In the genomic region with DNA sequence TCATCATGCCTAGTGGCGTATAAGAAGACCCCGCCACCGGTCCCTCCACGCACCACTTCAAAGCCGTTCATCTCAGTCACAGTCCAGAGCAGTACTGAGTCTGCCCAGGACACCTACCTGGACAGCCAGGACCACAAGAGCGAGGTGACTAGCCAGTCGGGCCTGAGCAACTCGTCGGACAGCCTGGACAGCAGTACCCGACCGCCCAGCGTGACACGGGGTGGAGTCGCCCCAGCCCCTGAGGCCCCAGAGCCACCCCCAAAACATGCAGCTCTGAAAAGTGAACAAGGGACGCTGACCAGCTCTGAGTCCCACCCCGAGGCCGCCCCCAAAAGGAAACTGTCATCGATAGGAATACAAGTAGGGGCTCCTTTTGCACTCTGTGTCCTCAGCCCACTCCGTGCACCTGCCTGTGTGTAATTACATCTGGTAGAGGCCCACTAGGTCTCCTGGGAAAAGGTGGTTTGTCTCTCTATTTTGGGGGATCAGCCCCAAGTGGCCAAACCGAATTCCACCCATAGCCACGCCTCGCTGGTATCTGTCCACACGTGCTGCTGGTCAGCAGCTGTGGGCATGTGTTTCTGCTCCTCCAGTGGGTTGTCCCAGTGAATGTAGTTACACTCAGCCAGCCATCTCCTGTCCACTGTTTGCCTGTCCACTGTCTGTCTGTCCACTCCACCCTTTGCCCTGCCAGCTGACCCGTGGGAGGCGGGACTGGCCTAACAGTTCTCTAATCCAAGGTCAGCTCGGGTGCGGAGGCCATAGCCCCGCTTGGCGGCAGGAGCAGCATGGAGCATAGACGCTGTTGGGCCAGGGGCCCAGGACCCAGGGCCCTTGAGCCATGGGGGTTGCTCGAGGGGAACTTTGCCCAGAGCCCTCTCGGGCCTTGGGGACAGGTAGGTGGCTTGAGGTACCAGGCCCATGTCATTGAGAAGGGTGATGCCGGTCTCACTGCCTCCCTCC, we compare ENCODE assay signal across 1 cellular context.
TF ChIP-seq lines count a peak whose summit lies in the region.

No MANE protein-coding gene starts in this region.

TF ChIP-seq in HepG2, 621 proteins besides CTCF, POLR2A, EP300 and RAD21 (continued from another document and continues in another):
- TF ChIP-seq ZNF790 (CRISPR knock-in tag; IDR thresholded peaks at IDR 0.05; ENCODE audit: borderline replicate concordance) (no peak), ZFP41 (CRISPR knock-in tag; IDR thresholded peaks at IDR 0.05; ENCODE audit: borderline replicate concordance) (no peak), ZNF326 (CRISPR knock-in tag; IDR thresholded peaks at IDR 0.05; ENCODE audit: borderline replicate concordance) (no peak), ZSCAN5A (CRISPR knock-in tag; IDR thresholded peaks at IDR 0.05; ENCODE audit: borderline replicate concordance) (no peak), ZNF749 (CRISPR knock-in tag; IDR thresholded peaks at IDR 0.05; ENCODE audit: borderline replicate concordance) (no peak), HNF4A (CRISPR knock-in tag; IDR thresholded peaks at IDR 0.05) (peak; percentile 55; the same call in 1 of the 2 replicates), ZNF280B (CRISPR knock-in tag; IDR thresholded peaks at IDR 0.05; ENCODE audit: borderline replicate concordance) (no peak), ZKSCAN8 (CRISPR knock-in tag; IDR thresholded peaks at IDR 0.05; ENCODE audit: borderline replicate concordance) (no peak), ATF1 (CRISPR knock-in tag; IDR thresholded peaks at IDR 0.05) (no peak), ZNF234 (CRISPR knock-in tag; conservative IDR thresholded peaks at IDR 0.05) (no peak), TBP (CRISPR knock-in tag; IDR thresholded peaks at IDR 0.05) (no peak), JUNB (CRISPR knock-in tag; IDR thresholded peaks at IDR 0.05; ENCODE audit: borderline replicate concordance) (no peak), ZNF850 (CRISPR knock-in tag; conservative IDR thresholded peaks at IDR 0.05) (no peak), MIXL1 (CRISPR knock-in tag; IDR thresholded peaks at IDR 0.05) (no peak), ADNP (CRISPR knock-in tag; IDR thresholded peaks at IDR 0.05) (no peak), NCOA5 (CRISPR knock-in tag; IDR thresholded peaks at IDR 0.05) (no peak), SMARCC2 (IDR thresholded peaks at IDR 0.05) (no peak), SMAD3 (CRISPR knock-in tag; IDR thresholded peaks at IDR 0.05) (no peak), SCMH1 (CRISPR knock-in tag; IDR thresholded peaks at IDR 0.05; ENCODE audit: borderline replicate concordance) (peak; percentile 64; the same call in 1 of the 2 replicates), HOXA7 (CRISPR knock-in tag; IDR thresholded peaks at IDR 0.05) (no peak), ZNF235 (CRISPR knock-in tag; IDR thresholded peaks at IDR 0.05; ENCODE audit: borderline replicate concordance) (no peak), GPN1 (CRISPR knock-in tag; IDR thresholded peaks at IDR 0.05; ENCODE audit: borderline replicate concordance) (no peak), ZNF678 (CRISPR knock-in tag; IDR thresholded peaks at IDR 0.05) (no peak), NONO (IDR thresholded peaks at IDR 0.05) (no peak), NONO (CRISPR knock-in tag; conservative IDR thresholded peaks at IDR 0.05) (no peak; the same call in 1 of the 2 replicates), ZBED4 (CRISPR knock-in tag; IDR thresholded peaks at IDR 0.05; ENCODE audit: borderline replicate concordance) (no peak), PITX1 (CRISPR knock-in tag; IDR thresholded peaks at IDR 0.05) (peak; percentile 33; the same call in 1 of the 2 replicates), NFE2 (CRISPR knock-in tag; IDR thresholded peaks at IDR 0.05) (no peak), ZNF501 (CRISPR knock-in tag; IDR thresholded peaks at IDR 0.05) (no peak), NFYC (CRISPR knock-in tag; IDR thresholded peaks at IDR 0.05) (no peak), ZNF24 (IDR thresholded peaks at IDR 0.05) (no peak), ARNT2 (CRISPR knock-in tag; IDR thresholded peaks at IDR 0.05; ENCODE audit: low read depth) (no peak), GTF3A (CRISPR knock-in tag; conservative IDR thresholded peaks at IDR 0.05) (no peak), ZNF354B (CRISPR knock-in tag; IDR thresholded peaks at IDR 0.05) (no peak), ARHGAP35 (CRISPR knock-in tag; IDR thresholded peaks at IDR 0.05; ENCODE audit: borderline replicate concordance) (0 out of 2 replicates have a peak, but pooled peaks have one; percentile 9), AGO1 (IDR thresholded peaks at IDR 0.05; ENCODE audit: low read depth, low read length, poor library complexity, severe bottlenecking) (peak; percentile 13), ZNF878 (CRISPR knock-in tag; IDR thresholded peaks at IDR 0.05) (no peak), PHF5A (CRISPR knock-in tag; IDR thresholded peaks at IDR 0.05; ENCODE audit: low read depth, unreplicated experiment) (no peak), TFDP2 (CRISPR knock-in tag; IDR thresholded peaks at IDR 0.05) (no peak)
- TF ChIP-seq, protein P1, sequence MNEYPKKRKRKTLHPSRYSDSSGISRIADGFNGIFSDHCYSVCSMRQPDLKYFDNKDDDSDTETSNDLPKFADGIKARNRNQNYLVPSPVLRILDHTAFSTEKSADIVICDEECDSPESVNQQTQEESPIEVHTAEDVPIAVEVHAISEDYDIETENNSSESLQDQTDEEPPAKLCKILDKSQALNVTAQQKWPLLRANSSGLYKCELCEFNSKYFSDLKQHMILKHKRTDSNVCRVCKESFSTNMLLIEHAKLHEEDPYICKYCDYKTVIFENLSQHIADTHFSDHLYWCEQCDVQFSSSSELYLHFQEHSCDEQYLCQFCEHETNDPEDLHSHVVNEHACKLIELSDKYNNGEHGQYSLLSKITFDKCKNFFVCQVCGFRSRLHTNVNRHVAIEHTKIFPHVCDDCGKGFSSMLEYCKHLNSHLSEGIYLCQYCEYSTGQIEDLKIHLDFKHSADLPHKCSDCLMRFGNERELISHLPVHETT (CRISPR knock-in tag; conservative IDR thresholded peaks at IDR 0.05): no peak
- TF ChIP-seq, protein P2, sequence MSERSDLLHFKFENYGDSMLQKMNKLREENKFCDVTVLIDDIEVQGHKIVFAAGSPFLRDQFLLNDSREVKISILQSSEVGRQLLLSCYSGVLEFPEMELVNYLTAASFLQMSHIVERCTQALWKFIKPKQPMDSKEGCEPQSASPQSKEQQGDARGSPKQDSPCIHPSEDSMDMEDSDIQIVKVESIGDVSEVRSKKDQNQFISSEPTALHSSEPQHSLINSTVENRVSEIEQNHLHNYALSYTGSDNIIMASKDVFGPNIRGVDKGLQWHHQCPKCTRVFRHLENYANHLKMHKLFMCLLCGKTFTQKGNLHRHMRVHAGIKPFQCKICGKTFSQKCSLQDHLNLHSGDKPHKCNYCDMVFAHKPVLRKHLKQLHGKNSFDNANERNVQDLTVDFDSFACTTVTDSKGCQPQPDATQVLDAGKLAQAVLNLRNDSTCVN (CRISPR knock-in tag; IDR thresholded peaks at IDR 0.05; ENCODE audit: borderline replicate concordance): no peak
- TF ChIP-seq, protein P3, sequence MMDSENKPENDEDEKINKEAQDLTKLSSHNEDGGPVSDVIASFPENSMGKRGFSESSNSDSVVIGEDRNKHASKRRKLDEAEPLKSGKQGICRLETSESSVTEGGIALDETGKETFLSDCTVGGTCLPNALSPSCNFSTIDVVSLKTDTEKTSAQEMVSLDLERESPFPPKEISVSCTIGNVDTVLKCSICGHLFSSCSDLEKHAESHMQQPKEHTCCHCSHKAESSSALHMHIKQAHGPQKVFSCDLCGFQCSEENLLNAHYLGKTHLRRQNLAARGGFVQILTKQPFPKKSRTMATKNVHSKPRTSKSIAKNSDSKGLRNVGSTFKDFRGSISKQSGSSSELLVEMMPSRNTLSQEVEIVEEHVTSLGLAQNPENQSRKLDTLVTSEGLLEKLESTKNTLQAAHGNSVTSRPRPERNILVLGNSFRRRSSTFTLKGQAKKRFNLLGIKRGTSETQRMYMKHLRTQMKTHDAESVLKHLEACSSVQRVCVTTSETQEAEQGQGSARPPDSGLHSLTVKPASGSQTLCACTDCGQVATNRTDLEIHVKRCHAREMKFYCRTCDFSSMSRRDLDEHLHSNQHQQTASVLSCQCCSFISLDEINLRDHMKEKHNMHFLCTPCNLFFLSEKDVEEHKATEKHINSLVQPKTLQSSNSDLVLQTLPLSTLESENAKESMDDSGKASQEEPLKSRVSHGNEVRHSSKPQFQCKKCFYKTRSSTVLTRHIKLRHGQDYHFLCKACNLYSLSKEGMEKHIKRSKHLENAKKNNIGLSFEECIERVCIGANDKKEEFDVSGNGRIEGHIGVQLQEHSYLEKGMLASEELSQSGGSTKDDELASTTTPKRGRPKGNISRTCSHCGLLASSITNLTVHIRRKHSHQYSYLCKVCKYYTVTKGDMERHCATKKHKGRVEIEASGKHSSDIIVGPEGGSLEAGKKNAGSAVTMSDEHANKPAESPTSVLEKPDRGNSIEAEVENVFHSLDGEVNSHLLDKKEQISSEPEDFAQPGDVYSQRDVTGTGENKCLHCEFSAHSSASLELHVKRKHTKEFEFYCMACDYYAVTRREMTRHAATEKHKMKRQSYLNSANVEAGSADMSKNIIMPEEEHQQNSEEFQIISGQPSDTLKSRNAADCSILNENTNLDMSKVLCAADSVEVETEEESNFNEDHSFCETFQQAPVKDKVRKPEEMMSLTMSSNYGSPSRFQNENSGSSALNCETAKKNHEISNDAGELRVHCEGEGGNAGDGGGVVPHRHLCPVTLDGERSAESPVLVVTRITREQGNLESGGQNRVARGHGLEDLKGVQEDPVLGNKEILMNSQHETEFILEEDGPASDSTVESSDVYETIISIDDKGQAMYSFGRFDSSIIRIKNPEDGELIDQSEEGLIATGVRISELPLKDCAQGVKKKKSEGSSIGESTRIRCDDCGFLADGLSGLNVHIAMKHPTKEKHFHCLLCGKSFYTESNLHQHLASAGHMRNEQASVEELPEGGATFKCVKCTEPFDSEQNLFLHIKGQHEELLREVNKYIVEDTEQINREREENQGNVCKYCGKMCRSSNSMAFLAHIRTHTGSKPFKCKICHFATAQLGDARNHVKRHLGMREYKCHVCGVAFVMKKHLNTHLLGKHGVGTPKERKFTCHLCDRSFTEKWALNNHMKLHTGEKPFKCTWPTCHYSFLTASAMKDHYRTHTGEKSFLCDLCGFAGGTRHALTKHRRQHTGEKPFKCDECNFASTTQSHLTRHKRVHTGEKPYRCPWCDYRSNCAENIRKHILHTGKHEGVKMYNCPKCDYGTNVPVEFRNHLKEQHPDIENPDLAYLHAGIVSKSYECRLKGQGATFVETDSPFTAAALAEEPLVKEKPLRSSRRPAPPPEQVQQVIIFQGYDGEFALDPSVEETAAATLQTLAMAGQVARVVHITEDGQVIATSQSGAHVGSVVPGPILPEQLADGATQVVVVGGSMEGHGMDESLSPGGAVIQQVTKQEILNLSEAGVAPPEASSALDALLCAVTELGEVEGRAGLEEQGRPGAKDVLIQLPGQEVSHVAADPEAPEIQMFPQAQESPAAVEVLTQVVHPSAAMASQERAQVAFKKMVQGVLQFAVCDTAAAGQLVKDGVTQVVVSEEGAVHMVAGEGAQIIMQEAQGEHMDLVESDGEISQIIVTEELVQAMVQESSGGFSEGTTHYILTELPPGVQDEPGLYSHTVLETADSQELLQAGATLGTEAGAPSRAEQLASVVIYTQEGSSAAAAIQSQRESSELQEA (CRISPR knock-in tag; IDR thresholded peaks at IDR 0.05; ENCODE audit: not compliant biosample characterization): no peak
